In the genomic region with DNA sequence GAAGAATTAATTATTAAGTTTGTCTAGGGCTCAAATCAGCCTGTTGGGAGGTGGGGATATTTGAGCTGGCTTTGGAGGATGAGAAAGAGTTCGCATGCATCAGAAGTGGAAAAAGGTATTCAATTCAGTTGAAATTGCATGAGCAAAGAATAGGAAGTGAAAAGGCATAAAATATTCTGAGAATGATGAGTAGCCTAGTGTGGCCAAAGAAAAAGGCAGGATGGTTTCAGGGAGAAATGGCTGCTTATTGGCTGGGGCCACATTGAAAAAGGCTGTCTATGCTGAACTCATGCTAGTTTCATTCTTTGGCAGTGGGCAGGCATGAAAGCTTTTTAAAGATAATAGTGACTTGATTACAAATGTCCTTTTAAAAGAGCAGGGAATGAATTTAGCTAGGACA, we compare ENCODE assay signal across 23 cellular contexts.
DNase-seq lines count a peak whose midpoint lies in the region; ATAC-seq and TF ChIP-seq lines count a peak whose summit lies in the region.
"Had no signal": no experiment of that assay in that cellular context is flagged by ENCODE, and none has a peak within 500 bp of the region (broad histone marks: within the 10 kb centered on the region; RNA-seq: fewer than 3 reads in every experiment).

No MANE protein-coding gene starts in this region.

- TF ChIP-seq CTCF in colonic mucosa (IDR thresholded peaks at IDR 0.05), result no peak

- H3K4me1 ChIP-seq in colonic mucosa, result no peaks in the 10 kb centered on the region
- H3K4me1 ChIP-seq: breast epithelium, heart left ventricle, left lung, psoas muscle had no signal

- H3K4me3 Mint-ChIP-seq in stimulated activated memory B cell treated with anti-CD40 and anti-IgM and Interleukin-4, amounts not matched to agents 10 μg/mL and 1 μg/mL and 100 μg/mL, for 72 hours, result no peak overlapping the region
- H3K4me3 Mint-ChIP-seq: activated CD4-positive, alpha-beta T cell treated with anti-CD3 and anti-CD28 coated beads for 36 hours; CD8-positive, alpha-beta memory T cell had no signal

- intact Hi-C loops in colonic mucosa (cut with DNase I), result no loop called here

- no peak for DNase-seq in NK-92 treated with Interleukin-12 subunit alpha and Interleukin-12 subunit beta, amount 100 ng/mL, for 24 hours (lab: John Stamatoyannopoulos, UW)
- DNase-seq in T1000 (lab: John Stamatoyannopoulos, UW) (no peak), colonic mucosa (no peak)
- DNase-seq: activated CD4-positive, alpha-beta T cell treated with anti-CD3 and anti-CD28 coated beads for 36 hours; activated CD8-positive, alpha-beta memory T cell treated with anti-CD3 and anti-CD28 coated beads, Interleukin-2, amount 50 U/mL, for 4 hours; activated effector memory CD4-positive, alpha-beta T cell treated with anti-CD3 and anti-CD28 coated beads, Interleukin-2, amount 50 U/mL, for 16 hours; CD8-positive, alpha-beta memory T cell; cortex of kidney; DMS79; heart left ventricle; left lung; NCI-H1694 treated with DMSO at 0.1 percent for 48 hours; NCI-H226; psoas muscle; stimulated activated CD4-positive, alpha-beta T cell treated with anti-CD3 and anti-CD28 coated beads, Interleukin-2, amount 100 ng/mL, for 48 hours had no signal

- no peaks in the 10 kb centered on the region for H3K9me3 Mint-ChIP-seq in stimulated activated memory B cell treated with anti-CD40 and anti-IgM and Interleukin-4, amounts not matched to agents 10 μg/mL and 1 μg/mL and 100 μg/mL, for 72 hours

- H3K9me3 ChIP-seq in colonic mucosa, result no peaks in the 10 kb centered on the region
- H3K9me3 ChIP-seq: breast epithelium, heart left ventricle, left lung, psoas muscle had no signal

- no peak overlapping the region for H3K27ac Mint-ChIP-seq in stimulated activated memory B cell treated with anti-CD40 and anti-IgM and Interleukin-4, amounts not matched to agents 10 μg/mL and 1 μg/mL and 100 μg/mL, for 72 hours
- H3K27ac Mint-ChIP-seq: activated CD4-positive, alpha-beta T cell treated with anti-CD3 and anti-CD28 coated beads for 36 hours; CD8-positive, alpha-beta memory T cell had no signal

- H3K27me3 ChIP-seq in colonic mucosa, result no peaks in the 10 kb centered on the region
- H3K27me3 ChIP-seq: breast epithelium, heart left ventricle, left lung had no signal

- H3K36me3 ChIP-seq in colonic mucosa, result no peaks in the 10 kb centered on the region
- H3K36me3 ChIP-seq: breast epithelium, heart left ventricle, left lung had no signal

- H3K27ac ChIP-seq in colonic mucosa, result no peak overlapping the region
- H3K27ac ChIP-seq: breast epithelium, heart left ventricle, left lung, psoas muscle, skin epidermis had no signal

- H3K4me1 Mint-ChIP-seq in stimulated activated memory B cell treated with anti-CD40 and anti-IgM and Interleukin-4, amounts not matched to agents 10 μg/mL and 1 μg/mL and 100 μg/mL, for 72 hours, result no peaks in the 10 kb centered on the region
- H3K4me1 Mint-ChIP-seq: activated CD4-positive, alpha-beta T cell treated with anti-CD3 and anti-CD28 coated beads for 36 hours; CD8-positive, alpha-beta memory T cell had no signal

- no peaks in the 10 kb centered on the region for H3K27me3 Mint-ChIP-seq in stimulated activated memory B cell treated with anti-CD40 and anti-IgM and Interleukin-4, amounts not matched to agents 10 μg/mL and 1 μg/mL and 100 μg/mL, for 72 hours
- H3K27me3 Mint-ChIP-seq: activated CD4-positive, alpha-beta T cell treated with anti-CD3 and anti-CD28 coated beads for 36 hours had no signal

- H3K36me3 Mint-ChIP-seq in stimulated activated memory B cell treated with anti-CD40 and anti-IgM and Interleukin-4, amounts not matched to agents 10 μg/mL and 1 μg/mL and 100 μg/mL, for 72 hours, result no peaks in the 10 kb centered on the region
- H3K36me3 Mint-ChIP-seq: CD8-positive, alpha-beta memory T cell had no signal

- ATAC-seq in GM18868 (IDR thresholded peaks at IDR 0.05; ENCODE audit: unreplicated experiment), result peak; percentile 87
- ATAC-seq in GM21717 (IDR thresholded peaks at IDR 0.05; ENCODE audit: unreplicated experiment), result peak; percentile 79
- ATAC-seq in HG03159 (IDR thresholded peaks at IDR 0.05; ENCODE audit: unreplicated experiment), result peak; percentile 70
- ATAC-seq in stimulated activated memory B cell treated with anti-CD40 and anti-IgM and Interleukin-4, amounts not matched to agents 10 μg/mL and 1 μg/mL and 100 μg/mL, for 72 hours, result peak; percentile 57
- ATAC-seq in HG02678 (IDR thresholded peaks at IDR 0.05; ENCODE audit: unreplicated experiment), result no peak
- ATAC-seq: activated CD4-positive, alpha-beta T cell treated with anti-CD3 and anti-CD28 coated beads for 36 hours; heart left ventricle; left lung; psoas muscle; SK-N-SH treated with all-trans-retinoic acid at 6 μM for 48 hours had no signal

- H3K4me3 ChIP-seq in colonic mucosa, result no peak overlapping the region
- H3K4me3 ChIP-seq: breast epithelium, heart left ventricle, left lung, psoas muscle, skin epidermis had no signal

- no peak overlapping the region for H3K9ac ChIP-seq in colonic mucosa (ENCODE audit: low read depth in 2 of 2, low read length in 2 of 2)
